In genomic region chrX:119647552-119648420, GRCh38 we compare ENCODE assay signal across 1 cellular context.
TF ChIP-seq lines count a peak whose summit lies in the region.

No MANE protein-coding gene starts in this region.

TF ChIP-seq in GM12878, 131 proteins besides CTCF, POLR2A, EP300 and RAD21 (continued from another document):
- TF ChIP-seq, protein P1, sequence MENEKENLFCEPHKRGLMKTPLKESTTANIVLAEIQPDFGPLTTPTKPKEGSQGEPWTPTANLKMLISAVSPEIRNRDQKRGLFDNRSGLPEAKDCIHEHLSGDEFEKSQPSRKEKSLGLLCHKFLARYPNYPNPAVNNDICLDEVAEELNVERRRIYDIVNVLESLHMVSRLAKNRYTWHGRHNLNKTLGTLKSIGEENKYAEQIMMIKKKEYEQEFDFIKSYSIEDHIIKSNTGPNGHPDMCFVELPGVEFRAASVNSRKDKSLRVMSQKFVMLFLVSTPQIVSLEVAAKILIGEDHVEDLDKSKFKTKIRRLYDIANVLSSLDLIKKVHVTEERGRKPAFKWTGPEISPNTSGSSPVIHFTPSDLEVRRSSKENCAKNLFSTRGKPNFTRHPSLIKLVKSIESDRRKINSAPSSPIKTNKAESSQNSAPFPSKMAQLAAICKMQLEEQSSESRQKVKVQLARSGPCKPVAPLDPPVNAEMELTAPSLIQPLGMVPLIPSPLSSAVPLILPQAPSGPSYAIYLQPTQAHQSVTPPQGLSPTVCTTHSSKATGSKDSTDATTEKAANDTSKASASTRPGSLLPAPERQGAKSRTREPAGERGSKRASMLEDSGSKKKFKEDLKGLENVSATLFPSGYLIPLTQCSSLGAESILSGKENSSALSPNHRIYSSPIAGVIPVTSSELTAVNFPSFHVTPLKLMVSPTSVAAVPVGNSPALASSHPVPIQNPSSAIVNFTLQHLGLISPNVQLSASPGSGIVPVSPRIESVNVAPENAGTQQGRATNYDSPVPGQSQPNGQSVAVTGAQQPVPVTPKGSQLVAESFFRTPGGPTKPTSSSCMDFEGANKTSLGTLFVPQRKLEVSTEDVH (IDR thresholded peaks at IDR 0.05; ENCODE audit: low read depth, partially characterized antibody) = peak; percentile 23
